1 cellular context compared by ENCODE assay signal in the genomic region with DNA sequence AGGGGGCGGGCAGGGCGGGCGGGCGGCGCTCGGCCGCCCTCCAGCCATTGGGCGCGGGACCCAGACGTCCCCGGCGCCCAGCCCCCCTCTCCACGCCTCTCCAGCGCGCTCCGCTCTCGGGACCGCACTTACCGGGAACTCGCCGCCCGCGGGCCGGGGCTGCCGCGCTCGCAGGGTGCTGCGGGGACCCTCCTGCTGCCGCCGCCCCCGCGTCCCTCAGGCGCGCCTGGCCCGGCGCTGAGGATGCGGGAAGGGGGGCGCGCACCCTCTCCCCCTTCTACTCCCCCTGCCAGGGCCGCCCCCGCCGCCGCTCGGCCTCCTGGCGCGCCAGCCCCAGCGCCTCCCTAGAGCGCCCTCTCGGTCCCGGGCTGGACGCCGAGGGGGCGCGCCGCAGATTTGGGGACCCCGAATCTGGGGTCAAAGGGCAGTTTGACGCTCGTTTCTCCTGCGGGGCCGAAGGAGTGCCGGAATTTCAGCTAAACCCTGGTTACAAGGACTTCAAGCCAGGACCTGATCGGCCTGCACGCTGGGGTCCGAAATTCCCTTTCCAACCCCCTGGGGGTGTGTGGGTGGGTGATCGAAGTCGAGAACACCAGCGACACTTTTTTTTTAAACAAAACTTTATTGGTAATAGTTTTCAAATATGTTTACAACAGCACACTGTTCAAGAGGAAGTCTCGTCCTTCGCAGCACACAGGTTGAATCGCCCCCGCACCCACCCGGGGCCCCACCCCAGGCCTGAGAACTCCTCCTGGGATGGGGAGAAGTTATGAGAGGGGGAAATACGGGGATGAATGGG.
TF ChIP-seq lines count a peak whose summit lies in the region.

No MANE protein-coding gene starts in this region.

TF ChIP-seq in WTC11, 78 proteins besides CTCF, POLR2A, EP300 and RAD21 (continued from another document):
- TF ChIP-seq, protein P1, sequence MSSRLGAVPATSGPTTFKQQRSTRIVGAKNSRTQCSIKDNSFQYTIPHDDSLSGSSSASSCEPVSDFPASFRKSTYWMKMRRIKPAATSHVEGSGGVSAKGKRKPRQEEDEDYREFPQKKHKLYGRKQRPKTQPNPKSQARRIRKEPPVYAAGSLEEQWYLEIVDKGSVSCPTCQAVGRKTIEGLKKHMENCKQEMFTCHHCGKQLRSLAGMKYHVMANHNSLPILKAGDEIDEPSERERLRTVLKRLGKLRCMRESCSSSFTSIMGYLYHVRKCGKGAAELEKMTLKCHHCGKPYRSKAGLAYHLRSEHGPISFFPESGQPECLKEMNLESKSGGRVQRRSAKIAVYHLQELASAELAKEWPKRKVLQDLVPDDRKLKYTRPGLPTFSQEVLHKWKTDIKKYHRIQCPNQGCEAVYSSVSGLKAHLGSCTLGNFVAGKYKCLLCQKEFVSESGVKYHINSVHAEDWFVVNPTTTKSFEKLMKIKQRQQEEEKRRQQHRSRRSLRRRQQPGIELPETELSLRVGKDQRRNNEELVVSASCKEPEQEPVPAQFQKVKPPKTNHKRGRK (CRISPR knock-in tag; IDR thresholded peaks at IDR 0.05; ENCODE audit: borderline replicate concordance) = no peak
- TF ChIP-seq KAT7 (CRISPR knock-in tag; IDR thresholded peaks at IDR 0.05; ENCODE audit: borderline replicate concordance) (no peak), ELF4 (CRISPR knock-in tag; IDR thresholded peaks at IDR 0.05; ENCODE audit: low read depth) (no peak)
- TF ChIP-seq, protein P2, sequence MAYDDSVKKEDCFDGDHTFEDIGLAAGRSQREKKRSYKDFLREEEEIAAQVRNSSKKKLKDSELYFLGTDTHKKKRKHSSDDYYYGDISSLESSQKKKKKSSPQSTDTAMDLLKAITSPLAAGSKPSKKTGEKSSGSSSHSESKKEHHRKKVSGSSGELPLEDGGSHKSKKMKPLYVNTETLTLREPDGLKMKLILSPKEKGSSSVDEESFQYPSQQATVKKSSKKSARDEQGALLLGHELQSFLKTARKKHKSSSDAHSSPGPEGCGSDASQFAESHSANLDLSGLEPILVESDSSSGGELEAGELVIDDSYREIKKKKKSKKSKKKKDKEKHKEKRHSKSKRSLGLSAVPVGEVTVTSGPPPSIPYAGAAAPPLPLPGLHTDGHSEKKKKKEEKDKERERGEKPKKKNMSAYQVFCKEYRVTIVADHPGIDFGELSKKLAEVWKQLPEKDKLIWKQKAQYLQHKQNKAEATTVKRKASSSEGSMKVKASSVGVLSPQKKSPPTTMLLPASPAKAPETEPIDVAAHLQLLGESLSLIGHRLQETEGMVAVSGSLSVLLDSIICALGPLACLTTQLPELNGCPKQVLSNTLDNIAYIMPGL (CRISPR knock-in tag; IDR thresholded peaks at IDR 0.05) = peak; percentile 38; the same call in 1 of the 2 replicates
- TF ChIP-seq, protein P3, sequence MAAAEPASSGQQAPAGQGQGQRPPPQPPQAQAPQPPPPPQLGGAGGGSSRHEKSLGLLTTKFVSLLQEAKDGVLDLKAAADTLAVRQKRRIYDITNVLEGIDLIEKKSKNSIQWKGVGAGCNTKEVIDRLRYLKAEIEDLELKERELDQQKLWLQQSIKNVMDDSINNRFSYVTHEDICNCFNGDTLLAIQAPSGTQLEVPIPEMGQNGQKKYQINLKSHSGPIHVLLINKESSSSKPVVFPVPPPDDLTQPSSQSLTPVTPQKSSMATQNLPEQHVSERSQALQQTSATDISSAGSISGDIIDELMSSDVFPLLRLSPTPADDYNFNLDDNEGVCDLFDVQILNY (CRISPR knock-in tag; IDR thresholded peaks at IDR 0.05) = peak; percentile 72; the same call in 1 of the 2 replicates
